18 cellular contexts compared by ENCODE assay signal in the genomic region with DNA sequence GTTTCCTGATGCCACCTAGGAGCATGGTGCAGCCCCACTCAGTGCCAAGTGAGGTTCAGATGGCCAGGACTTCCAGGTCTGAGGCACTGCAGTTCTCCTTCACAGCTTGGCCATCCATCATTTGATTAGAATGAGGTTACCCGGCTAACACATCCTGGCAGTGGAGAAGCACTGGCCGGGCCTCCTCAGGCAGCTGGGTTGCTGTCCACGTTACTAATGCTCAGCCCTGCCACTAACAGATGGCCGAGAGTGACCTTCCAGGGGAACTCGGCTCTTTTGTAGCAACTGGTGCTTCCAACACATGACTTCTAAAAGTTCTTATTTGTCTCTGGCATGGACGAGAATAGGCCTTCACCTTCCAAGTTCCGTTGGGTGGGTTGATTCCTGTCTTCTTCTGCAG.
DNase-seq lines count a peak whose midpoint lies in the region; ATAC-seq lines count a peak whose summit lies in the region.
"Had no signal": no experiment of that assay in that cellular context is flagged by ENCODE, and none has a peak within 500 bp of the region (broad histone marks: within the 10 kb centered on the region; RNA-seq: fewer than 3 reads in every experiment).

No MANE protein-coding gene starts in this region.

- no peaks in the 10 kb centered on the region for H4K20me1 ChIP-seq in BLaER1 treated with 17β-estradiol and CSF1 and Interleukin-3, amounts not matched to agents 10 nM and 100 nM

- no peak overlapping the region for H4K5ac ChIP-seq in mesendoderm (ENCODE audit: low read length)

- H2AK5ac ChIP-seq in mesendoderm (ENCODE audit: low read length) = no peak overlapping the region

- no peak overlapping the region for H3K18ac ChIP-seq in mesendoderm (ENCODE audit: low read length)

- 0 out of 20 replicates have a peak overlapping the region, but pooled peaks of 1 of the 10 experiments have one; percentile 13 for H3K4me3 ChIP-seq in BLaER1 treated with 17β-estradiol and CSF1 and Interleukin-3, amounts not matched to agents 10 nM and 100 nM
- H3K4me3 ChIP-seq in mesendoderm (ENCODE audit: low read length) = no peak overlapping the region

- H3K9me3 ChIP-seq in BLaER1 treated with 17β-estradiol and CSF1 and Interleukin-3, amounts not matched to agents 10 nM and 100 nM (replicated peaks in 1 of 11) = peaks cover 0 to 49% (median 20%) of the 10 kb centered on the region in 11 experiments; a peak in 16 of 22 replicates
- H3K9me3 ChIP-seq: Caco-2 had no signal

- H3K36me3 ChIP-seq in BLaER1 treated with 17β-estradiol and CSF1 and Interleukin-3, amounts not matched to agents 10 nM and 100 nM = no peaks in the 10 kb centered on the region; a peak in 1 of 22 replicates
- H3K36me3 ChIP-seq in mesendoderm (ENCODE audit: control insufficient read depth, insufficient read depth, low read length) = no peaks in the 10 kb centered on the region

- no peak overlapping the region for H2BK120ac ChIP-seq in mesendoderm (ENCODE audit: low read depth, low read length)

- H2BK5ac ChIP-seq in mesendoderm (ENCODE audit: low read length) = no peak overlapping the region

- H3K79me2 ChIP-seq in mesendoderm (ENCODE audit: control insufficient read depth, insufficient read depth, low read length) = no peaks in the 10 kb centered on the region

- no peak overlapping the region for H2BK15ac ChIP-seq in mesendoderm (replicated peaks; ENCODE audit: low read depth)

- H3K4me1 ChIP-seq in BLaER1 treated with 17β-estradiol and CSF1 and Interleukin-3, amounts not matched to agents 10 nM and 100 nM = peaks cover 0 to 85% (median 56%) of the 10 kb centered on the region in 10 experiments; a peak in 17 of 20 replicates
- H3K4me1 ChIP-seq in mesendoderm (ENCODE audit: control insufficient read depth, low read depth, low read length) = no peaks in the 10 kb centered on the region
- H3K4me1 ChIP-seq: Caco-2 had no signal

- H3K56ac ChIP-seq in mesendoderm (ENCODE audit: low read length) = no peak overlapping the region

- intact Hi-C loops in Right ventricle myocardium superior (cut with DNase I) = no loop called here
- intact Hi-C loops in cardiac septum (cut with DNase I) = no loop called here
- intact Hi-C loops in posterior vena cava (cut with DNase I) = no loop called here

- H3K23ac ChIP-seq in mesendoderm (ENCODE audit: low read length) = no peak overlapping the region

- H3K4me2 ChIP-seq in BLaER1 treated with 17β-estradiol and CSF1 and Interleukin-3, amounts not matched to agents 10 nM and 100 nM = peak overlapping the region in 8 of 11 experiments; percentile 0 to 86 (median 74); a peak in 14 of 22 replicates
- no peak overlapping the region for H3K4me2 ChIP-seq in mesendoderm (ENCODE audit: low read length)

- DNase-seq in Right ventricle myocardium superior = no peak
- DNase-seq in cardiac septum (ENCODE audit: low spot score) = no peak
- DNase-seq in cerebellar cortex (ENCODE audit: low spot score) = peak; percentile 25
- DNase-seq in posterior vena cava (ENCODE audit: low spot score) = peak; percentile 63
- no peak for DNase-seq in DMS153 treated with DMSO at 0.1 percent for 48 hours (lab: John Stamatoyannopoulos, UW; ENCODE audit: unreplicated experiment)
- DNase-seq in mesendoderm = no peak
- DNase-seq in CD1c-positive myeloid dendritic cell (ENCODE audit: extremely low spot score) = no peak
- DNase-seq: 8988T; Caco-2; CD4-positive, alpha-beta T cell; DMS79; GF-D8; GOT3; H7; HFFc6 had no signal

- H3K27ac ChIP-seq in BLaER1 treated with 17β-estradiol and CSF1 and Interleukin-3, amounts not matched to agents 10 nM and 100 nM = peak overlapping the region in 4 of 11 experiments; percentile 5 to 66 (median 41); a peak in 4 of 22 replicates
- H3K27ac ChIP-seq in mesendoderm (ENCODE audit: low read depth, low read length) = no peak overlapping the region

- H3K9ac ChIP-seq in BLaER1 treated with 17β-estradiol and CSF1 and Interleukin-3, amounts not matched to agents 10 nM and 100 nM = no peak overlapping the region
- H3K9ac ChIP-seq in mesendoderm (ENCODE audit: low read length) = no peak overlapping the region

- WGBS in mesendoderm (ENCODE audit: extremely low coverage, insufficient coverage, low lambda C conversion rate) = no CpG with 5 or more reads among the region's 7 CpGs

- H3K4ac ChIP-seq in mesendoderm (ENCODE audit: low read depth, low read length) = no peak overlapping the region

- H3K79me1 ChIP-seq in mesendoderm (ENCODE audit: low read length) = no peaks in the 10 kb centered on the region

- no peaks in the 10 kb centered on the region for H3K27me3 ChIP-seq in BLaER1 treated with 17β-estradiol and CSF1 and Interleukin-3, amounts not matched to agents 10 nM and 100 nM
- no peaks in the 10 kb centered on the region for H3K27me3 ChIP-seq in mesendoderm (ENCODE audit: insufficient read depth, low read length, poor library complexity)

- no peak overlapping the region for H4K8ac ChIP-seq in mesendoderm (ENCODE audit: low read depth, low read length)

- peak; percentile 59 for ATAC-seq in Right ventricle myocardium superior (ENCODE audit: poor library complexity)
- ATAC-seq: HCT116, HepG2 had no signal

Comparison
In these comparisons a context has a peak if more than half of its experiments do, and no peak if none do; other contexts are left out.
1. DNase-seq: peak in cerebellar cortex (single experiment) and posterior vena cava (single experiment); none in Right ventricle myocardium superior (single experiment), cardiac septum (single experiment), DMS153 treated with DMSO at 0.1 percent for 48 hours (single experiment), mesendoderm (single experiment) and CD1c-positive myeloid dendritic cell (single experiment).